In genomic region chrX:47482512-47483309, GRCh38 we compare ENCODE assay signal across 1 cellular context.
TF ChIP-seq lines count a peak whose summit lies in the region.

Gene ZNF41 (minus strand): TSS chrX:47483222. CDS start chrX:47467481, 15,741 bp downstream.

TF ChIP-seq in HEK293, 187 proteins besides CTCF, POLR2A, EP300 and RAD21 (continued from another document):
- no peak for TF ChIP-seq PRDM2 (tag by site-specific recombination; IDR thresholded peaks at IDR 0.05; ENCODE audit: borderline replicate concordance)
- no peak for TF ChIP-seq INSM2 (tag by site-specific recombination; IDR thresholded peaks at IDR 0.05)
- no peak for TF ChIP-seq ZNF677 (tag by site-specific recombination; IDR thresholded peaks at IDR 0.05)
- TF ChIP-seq KLF8 (tag by site-specific recombination; IDR thresholded peaks at IDR 0.05) = peak; percentile 54; the same call in 1 of the 2 replicates
TF ChIP-seq in HEK293: peak in this region for 26.
